In the genomic region with DNA sequence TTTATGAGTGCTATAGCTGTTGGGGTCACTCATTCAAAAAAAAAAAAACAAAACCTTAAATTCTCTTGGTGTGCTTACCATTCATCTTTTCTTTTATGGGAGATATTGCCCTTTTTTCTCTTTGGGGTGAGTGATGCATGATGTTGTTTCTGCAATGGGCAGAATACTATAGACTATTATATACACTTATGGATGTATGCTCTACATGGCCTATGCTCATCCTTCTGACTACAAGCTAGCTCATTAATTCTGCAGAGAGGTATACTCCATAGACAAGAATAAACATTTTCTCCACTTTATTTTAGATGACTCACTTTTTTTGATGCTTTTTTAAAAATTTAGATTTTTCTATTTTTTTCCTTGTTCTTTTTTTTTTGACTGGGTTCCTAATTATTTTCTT, we compare ENCODE assay signal across 18 cellular contexts.
DNase-seq lines count a peak whose midpoint lies in the region; ATAC-seq, FAIRE-seq and TF ChIP-seq lines count a peak whose summit lies in the region.
"Had no signal": no experiment of that assay in that cellular context is flagged by ENCODE, and none has a peak within 500 bp of the region (broad histone marks: within the 10 kb centered on the region; RNA-seq: fewer than 3 reads in every experiment).

No MANE protein-coding gene starts in this region.

- H3F3A ChIP-seq in MM.1S (ENCODE audit: insufficient read depth, low read length) = no peaks in the 10 kb centered on the region

- H3K9me3 ChIP-seq in MM.1S (replicated peaks; ENCODE audit: insufficient read depth, low read length) (no peaks in the 10 kb centered on the region), skeletal muscle satellite cell (replicated peaks; ENCODE audit: low read length) (no peaks in the 10 kb centered on the region)
- H3K9me3 ChIP-seq: MG63 had no signal

- no peak overlapping the region for H3K9ac ChIP-seq in MM.1S (ENCODE audit: low read length)
- H3K9ac ChIP-seq in skeletal muscle satellite cell (ENCODE audit: low read depth, low read length) = no peak overlapping the region

- FAIRE-seq in frontal cortex (lab: Jason Lieb, UNC) = peak; percentile 87
- FAIRE-seq: HTR-8/SVneo had no signal

- H3K27ac ChIP-seq in MM.1S (ENCODE audit: low read length) = no peak overlapping the region
- H3K27ac ChIP-seq: cardiac muscle cell had no signal

- H3K4me1 ChIP-seq in MM.1S (ENCODE audit: low read length) (no peaks in the 10 kb centered on the region), skeletal muscle satellite cell (ENCODE audit: control insufficient read depth, insufficient read depth, low read length) (peaks cover 17% of the 10 kb centered on the region)

- peak; percentile 22 for ATAC-seq in GM18867 (IDR thresholded peaks at IDR 0.05; ENCODE audit: unreplicated experiment)
- no peak for ATAC-seq in HG02588 (IDR thresholded peaks at IDR 0.05; ENCODE audit: unreplicated experiment)
- no peak for ATAC-seq in HG03045 (IDR thresholded peaks at IDR 0.05; ENCODE audit: unreplicated experiment)
- ATAC-seq: naive thymus-derived CD8-positive, alpha-beta T cell; stimulated activated naive CD8-positive, alpha-beta T cell treated with anti-CD3 and anti-CD28 coated beads, Interleukin-15, Interleukin-2, amounts not matched to agents 100 U/mL and 50 U/mL, for 24 hours had no signal

- H3K36me3 ChIP-seq in MM.1S (replicated peaks; ENCODE audit: insufficient read depth, low read length) (no peaks in the 10 kb centered on the region; the same call in 1 of the 2 replicates), skeletal muscle satellite cell (ENCODE audit: insufficient read depth, low read length) (no peaks in the 10 kb centered on the region)
- H3K36me3 ChIP-seq: cardiac muscle cell, MG63 had no signal

- H3K27me3 ChIP-seq in MM.1S (replicated peaks; ENCODE audit: insufficient read depth, low read length) (no peaks in the 10 kb centered on the region), skeletal muscle satellite cell (ENCODE audit: control insufficient read depth, insufficient read depth, low read length) (no peaks in the 10 kb centered on the region)
- H3K27me3 ChIP-seq: cardiac muscle cell, MG63 had no signal

- no peaks in the 10 kb centered on the region for H3K79me2 ChIP-seq in MM.1S (ENCODE audit: low read length)

- no peak overlapping the region for H3K4me3 ChIP-seq in MM.1S (ENCODE audit: low read length)
- H3K4me3 ChIP-seq in skeletal muscle satellite cell (ENCODE audit: low read length) = peak overlapping the region; percentile 62
- H3K4me3 ChIP-seq: cardiac muscle cell had no signal

- H2AFZ ChIP-seq in MM.1S (ENCODE audit: low read length) = no peak overlapping the region

- H4K20me1 ChIP-seq in MM.1S (ENCODE audit: insufficient read depth, low read length) = no peaks in the 10 kb centered on the region

- H3K4me2 ChIP-seq in MM.1S (ENCODE audit: low read depth, low read length) (peak overlapping the region; percentile 48; the same call in 1 of the 2 replicates), skeletal muscle satellite cell (ENCODE audit: low read length) (peak overlapping the region; percentile 81)

- no peak for DNase-seq in MM.1S
- no peak for DNase-seq in frontal cortex (ENCODE audit: low spot score in 2 of 2)
- no peak for DNase-seq in NCI-H1092 treated with DMSO at 0.1 percent for 48 hours (lab: John Stamatoyannopoulos, UW)
- DNase-seq in cerebellar nuclear complex (lab: John Stamatoyannopoulos, UW) = no peak
- DNase-seq: activated CD4-positive, alpha-beta T cell treated with anti-CD3 and anti-CD28 coated beads for 1 hour; activated naive CD4-positive, alpha-beta T cell treated with anti-CD3 and anti-CD28 coated beads, Interleukin-2, amount 10 ng/mL, durations not matched to agents 7 days and 5 days; MG63; naive thymus-derived CD8-positive, alpha-beta T cell; NCI-H2081; NCI-H774; stimulated activated naive CD8-positive, alpha-beta T cell treated with anti-CD3 and anti-CD28 coated beads, Interleukin-15, Interleukin-2, amounts not matched to agents 100 U/mL and 50 U/mL, for 24 hours; T-helper 2 cell had no signal

- no peaks in the 10 kb centered on the region for H3K9me2 ChIP-seq in MM.1S (replicated peaks; ENCODE audit: insufficient read depth, low read length)

- TF ChIP-seq CTCF in MM.1S (IDR thresholded peaks at IDR 0.05; ENCODE audit: low read length) = no peak
